Comparison of ENCODE assay signal across 8 cellular contexts in the genomic region with DNA sequence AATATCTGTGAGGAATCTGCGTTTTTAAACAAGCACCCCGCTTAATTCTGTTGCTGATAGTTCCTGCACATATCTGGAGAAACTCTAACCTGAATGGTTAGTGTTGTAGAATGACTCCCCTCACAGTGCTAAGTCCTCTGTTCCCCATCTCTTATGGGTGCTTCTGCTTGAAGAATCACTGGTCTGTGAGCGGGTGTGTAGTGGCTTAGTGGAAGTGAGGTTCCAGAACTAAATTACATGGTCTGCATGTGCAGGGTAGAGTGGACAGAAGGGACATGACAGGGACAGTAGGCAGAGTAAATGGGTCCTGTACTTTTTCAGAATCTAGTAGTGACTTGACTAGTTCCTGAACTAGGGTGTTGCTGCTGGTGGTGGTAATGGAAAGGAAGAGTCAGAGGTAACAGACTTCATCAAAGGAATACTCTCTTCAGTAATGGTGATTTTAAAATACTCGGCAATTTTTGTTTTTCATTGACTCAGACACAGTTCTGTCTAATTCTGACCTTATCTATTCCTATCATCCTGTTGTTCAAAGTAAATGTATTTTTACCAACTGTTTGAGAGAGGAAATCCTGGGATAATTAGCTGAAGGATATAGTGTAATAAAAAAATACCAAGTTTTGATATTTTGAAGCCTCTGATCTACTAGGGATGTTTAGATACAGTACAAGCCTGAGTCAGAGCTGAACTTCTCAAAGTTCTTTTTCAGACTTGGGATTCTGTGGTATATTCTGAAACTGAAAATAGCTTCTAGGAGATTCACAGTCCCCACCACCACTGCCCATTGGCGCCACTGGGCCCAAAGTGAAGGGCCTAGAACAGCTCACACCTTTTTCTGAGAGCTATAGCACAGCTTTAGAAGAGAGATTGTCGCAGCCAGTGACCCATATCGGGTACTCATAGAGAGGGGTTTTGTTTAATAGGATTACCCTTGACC. TPM values are rescaled to one million over a fixed set of nuclear protein-coding genes. Genes with fewer than 3 reads are reported as not detected.
DNase-seq lines count a peak whose midpoint lies in the region; ATAC-seq and TF ChIP-seq lines count a peak whose summit lies in the region.

No MANE protein-coding gene starts in this region.

- peak overlapping the region; percentile 27 to 65 for H3K27ac ChIP-seq in right atrium auricular region

- H3K27me3 ChIP-seq in right atrium auricular region, result no peaks in the 10 kb centered on the region

- no peaks in the 10 kb centered on the region for H3K9me3 ChIP-seq in right atrium auricular region

- H3K36me3 Mint-ChIP-seq in HFFc6 (ENCODE audit: low read depth), result peaks cover 10% of the 10 kb centered on the region

- no peak overlapping the region for H3K4me3 ChIP-seq in right atrium auricular region

- H3K36me3 ChIP-seq in right atrium auricular region, result no peaks in the 10 kb centered on the region

- peaks cover 0 to 71% of the 10 kb centered on the region in 2 donors for H3K4me1 ChIP-seq in right atrium auricular region

- no peak overlapping the region; the same call in 1 of the 2 replicates for H3K4me3 Mint-ChIP-seq in HFFc6

- peak overlapping the region; percentile 51 for H3K27ac Mint-ChIP-seq in HFFc6

- ATAC-seq in GM18868 (IDR thresholded peaks at IDR 0.05; ENCODE audit: unreplicated experiment), result peak; percentile 97
- ATAC-seq in esophagus mucosa, result no peak

- H3K4me1 Mint-ChIP-seq in HFFc6 (ENCODE audit: low read depth), result peaks cover 82% of the 10 kb centered on the region

- H3K9me3 Mint-ChIP-seq in HFFc6, result no peaks in the 10 kb centered on the region

- DNase-seq in HFFc6 (no peak), OCI-M1 (lab: John Stamatoyannopoulos, UW) (peak; percentile 44), right atrium auricular region (ENCODE audit: low spot score) (no peak), A172 (ENCODE audit: low spot score) (no peak)
- no peak for DNase-seq in activated CD8-positive, alpha-beta memory T cell treated with anti-CD3 and anti-CD28 coated beads, Interleukin-2, amount 50 U/mL, for 48 hours
- DNase-seq in stimulated activated naive CD4-positive, alpha-beta T cell (lab: John Stamatoyannopoulos, UW), result no peak

- TF ChIP-seq CTCF in HFFc6 (IDR thresholded peaks at IDR 0.05) (peak; percentile 34; the same call in 1 of the 2 replicates), right atrium auricular region (IDR thresholded peaks at IDR 0.05) (no peak)

- H3K27me3 Mint-ChIP-seq in HFFc6 (ENCODE audit: insufficient read depth), result no peaks in the 10 kb centered on the region

RNA-seq across cellular contexts. Expression of gene FNDC3B, which starts 55.5 kb away (rescaled TPM):
- total RNA-seq in HFFc6 (2021; fragmentation: NEBNext Ultra II Directional; extraction: Animal tissue kit (Norgen Biotek cat#: 25700)), result 100 to 1,000 TPM; 133 to 192 (median 155) TPM
- total RNA-seq in right atrium auricular region (10 to 100 TPM; 57.6 to 69.3 TPM), esophagus mucosa (19.9 TPM)
- 67.2 and 74.4 TPM in 2 replicates for total RNA-seq in A172 (2014; rRNA removed; shearing (Covaris generic))
